ENCODE assay signal across 18 cellular contexts in genomic region chr16:50525716-50526115, GRCh38. TPM values are rescaled to one million over a fixed set of nuclear protein-coding genes. Genes with fewer than 3 reads are reported as not detected.
DNase-seq lines count a peak whose midpoint lies in the region; ATAC-seq and TF ChIP-seq lines count a peak whose summit lies in the region.
"Had no signal": no experiment of that assay in that cellular context is flagged by ENCODE, and none has a peak within 500 bp of the region (broad histone marks: within the 10 kb centered on the region; RNA-seq: fewer than 3 reads in every experiment).

No MANE protein-coding gene starts in this region.

- TF ChIP-seq POLR2A in IMR-90 (IDR thresholded peaks at IDR 0.05; ENCODE audit: low read depth, low read length) = no peak
- TF ChIP-seq POLR2A in esophagus muscularis mucosa (IDR thresholded peaks at IDR 0.05; ENCODE audit: low read depth) = no peak
- TF ChIP-seq POLR2A in stomach (IDR thresholded peaks at IDR 0.05) = no peak

- no peak overlapping the region for H4K91ac ChIP-seq in IMR-90 (ENCODE audit: insufficient read depth, low read depth, low read length)

- H3K9ac ChIP-seq in IMR-90 (ENCODE audit: low read depth, low read length) = no peak overlapping the region
- H3K9ac ChIP-seq: BLaER1 treated with 17β-estradiol and CSF1 and Interleukin-3, amounts not matched to agents 10 nM and 100 nM had no signal

- H3K18ac ChIP-seq in IMR-90 (ENCODE audit: low read depth, low read length) = no peak overlapping the region

- in situ Hi-C loops in IMR-90 (cut with MboI; ENCODE audit: low sequenced_read_pairs) = no loop called here

- no peaks in the 10 kb centered on the region for H3K79me1 ChIP-seq in IMR-90 (ENCODE audit: low read depth in 1 of 2, low read length in 2 of 2)

- no peak overlapping the region for H2AK5ac ChIP-seq in IMR-90 (ENCODE audit: low read depth, low read length)

- no peaks in the 10 kb centered on the region for H3K36me3 ChIP-seq in IMR-90 (ENCODE audit: control insufficient read depth, insufficient read depth, low read length)
- H3K36me3 ChIP-seq in esophagus muscularis mucosa = no peaks in the 10 kb centered on the region
- no peaks in the 10 kb centered on the region for H3K36me3 ChIP-seq in stomach
- H3K36me3 ChIP-seq: BE2C; BLaER1 treated with 17β-estradiol and CSF1 and Interleukin-3, amounts not matched to agents 10 nM and 100 nM had no signal

- H2BK120ac ChIP-seq in IMR-90 (ENCODE audit: low read depth, low read length) = no peak overlapping the region

- no TSS peak for BruUV-seq in IMR-90 (replicated peaks; lab: Mats Ljungman, UMichigan)

- no peaks in the 10 kb centered on the region for H3K27me3 ChIP-seq in IMR-90 (ENCODE audit: control insufficient read depth, insufficient read depth, low read length)
- H3K27me3 ChIP-seq in esophagus muscularis mucosa = peaks cover 0 to 5% (median 0%) of the 10 kb centered on the region in 4 donors
- peaks cover 0 to 14% (median 4%) of the 10 kb centered on the region in 3 donors for H3K27me3 ChIP-seq in stomach
- H3K27me3 ChIP-seq: BE2C; BLaER1 treated with 17β-estradiol and CSF1 and Interleukin-3, amounts not matched to agents 10 nM and 100 nM had no signal

- H2BK20ac ChIP-seq in IMR-90 (ENCODE audit: low read depth, low read length) = no peak overlapping the region

- CTCF ChIA-PET in IMR-90 (lab: Yijun Ruan, JAX) = no interaction called here

- H3K4me3 ChIP-seq in IMR-90 (ENCODE audit: insufficient read depth, low read depth, low read length) (no peak overlapping the region), esophagus muscularis mucosa (no peak overlapping the region), stomach (no peak overlapping the region)
- H3K4me3 ChIP-seq: BLaER1 treated with 17β-estradiol and CSF1 and Interleukin-3, amounts not matched to agents 10 nM and 100 nM had no signal

- no peak for TF ChIP-seq RAD21 in IMR-90 (IDR thresholded peaks at IDR 0.05; ENCODE audit: low read length)

- H4K20me1 ChIP-seq in IMR-90 (ENCODE audit: insufficient read depth, low read length) = no peaks in the 10 kb centered on the region
- H4K20me1 ChIP-seq: BLaER1 treated with 17β-estradiol and CSF1 and Interleukin-3, amounts not matched to agents 10 nM and 100 nM had no signal

- no peak overlapping the region for H3K56ac ChIP-seq in IMR-90 (ENCODE audit: extremely low read depth, insufficient read depth, low read length)

- no peak overlapping the region for H4K5ac ChIP-seq in IMR-90 (ENCODE audit: low read depth, low read length)

- H4K8ac ChIP-seq in IMR-90 (ENCODE audit: low read depth in 2 of 2, low read length in 2 of 2) = no peak overlapping the region

- H3K4me1 ChIP-seq in IMR-90 (ENCODE audit: control insufficient read depth, insufficient read depth, low read length) = no peaks in the 10 kb centered on the region
- H3K4me1 ChIP-seq in esophagus muscularis mucosa = no peaks in the 10 kb centered on the region
- H3K4me1 ChIP-seq in stomach = no peaks in the 10 kb centered on the region
- H3K4me1 ChIP-seq: BE2C; BLaER1 treated with 17β-estradiol and CSF1 and Interleukin-3, amounts not matched to agents 10 nM and 100 nM had no signal

- H2AK9ac ChIP-seq in IMR-90 (replicated peaks; ENCODE audit: low read depth, low read length, poor library complexity) = peak overlapping the region; percentile 70

- intact Hi-C loops in IMR-90 (cut with micrococcal nuclease) = no loop called here
- intact Hi-C loops in esophagus muscularis mucosa (cut with DNase I) = no loop called here
- intact Hi-C loops in stomach (cut with DNase I; ENCODE audit: low total_unique reads) = no loop called here
- intact Hi-C loops in left ventricle myocardium superior (cut with micrococcal nuclease) = no loop called here

- POLR2A ChIA-PET in IMR-90 (lab: Charles Lee; ENCODE audit: unreplicated experiment) = no interaction called here

- no peak overlapping the region for H3K4ac ChIP-seq in IMR-90 (ENCODE audit: low read depth, low read length)

- TF ChIP-seq EP300 in esophagus muscularis mucosa (IDR thresholded peaks at IDR 0.05) (no peak), stomach (IDR thresholded peaks at IDR 0.05) (no peak)

- H2AFZ ChIP-seq in IMR-90 (replicated peaks; ENCODE audit: low read length, poor library complexity) = no peak overlapping the region

- TF ChIP-seq CTCF in IMR-90 (conservative IDR thresholded peaks at IDR 0.05; ENCODE audit: low read depth, low read length) (no peak), esophagus muscularis mucosa (IDR thresholded peaks at IDR 0.05) (no peak), stomach (IDR thresholded peaks at IDR 0.05) (no peak)

- ATAC-seq in IMR-90 (ENCODE audit: low read depth) (no peak), left ventricle myocardium superior (no peak)
- ATAC-seq: HCT116 had no signal

- no CpG with 5 or more reads among the region's 6 CpGs for WGBS in IMR-90 (ENCODE audit: extremely low coverage in 2 of 2, insufficient read length in 1 of 2), 2 experiments
- WGBS in esophagus muscularis mucosa = 91% methylated on average over 6 of the region's 6 CpGs
- 84 to 95% (median 94%) methylated on average over 6 of the region's 6 CpGs for WGBS in stomach, 5 donors

- no peaks in the 10 kb centered on the region for H3K9me3 ChIP-seq in IMR-90 (ENCODE audit: control insufficient read depth, insufficient read depth, low read length)
- H3K9me3 ChIP-seq in esophagus muscularis mucosa = peaks cover 0 to 15% (median 7%) of the 10 kb centered on the region in 4 donors
- H3K9me3 ChIP-seq in stomach = peaks cover 0 to 16% (median 13%) of the 10 kb centered on the region in 4 donors
- H3K9me3 ChIP-seq: BE2C had no signal

- no peak overlapping the region for H3K23ac ChIP-seq in IMR-90 (ENCODE audit: low read depth, low read length)

- no peak overlapping the region for H2BK15ac ChIP-seq in IMR-90 (ENCODE audit: low read depth, low read length)

- H2BK5ac ChIP-seq in IMR-90 (ENCODE audit: low read depth, low read length, poor library complexity, severe bottlenecking) = no peak overlapping the region

- H3K4me2 ChIP-seq in IMR-90 (ENCODE audit: low read depth, low read length) = no peak overlapping the region
- H3K4me2 ChIP-seq: BLaER1 treated with 17β-estradiol and CSF1 and Interleukin-3, amounts not matched to agents 10 nM and 100 nM had no signal

- dilution Hi-C loops in IMR-90 (cut with HindIII; ENCODE audit: low sequenced_read_pairs, unreplicated experiment) = no loop called here

- H3K27ac ChIP-seq in IMR-90 (ENCODE audit: insufficient read depth, low read length) (no peak overlapping the region), esophagus muscularis mucosa (replicated peaks in 1 of 4) (no peak overlapping the region), stomach (no peak overlapping the region)
- H3K27ac ChIP-seq: 22Rv1; BLaER1 treated with 17β-estradiol and CSF1 and Interleukin-3, amounts not matched to agents 10 nM and 100 nM had no signal

- peak; percentile 15 for DNase-seq in activated CD8-positive, alpha-beta memory T cell treated with anti-CD3 and anti-CD28 coated beads for 24 hours
- no peak for DNase-seq in activated CD8-positive, alpha-beta memory T cell treated with anti-CD3 and anti-CD28 coated beads, Interleukin-2, amount 50 U/mL, for 4 hours
- DNase-seq in IMR-90 (no peak), esophagus muscularis mucosa (ENCODE audit: extremely low spot score) (peak; percentile 74), stomach (peak; percentile 1), left ventricle myocardium superior (no peak), DMS153 treated with DMSO at 0.1 percent for 48 hours (lab: John Stamatoyannopoulos, UW; ENCODE audit: unreplicated experiment) (no peak), SKM-1 treated with dmso at 0.1 percent for 144 hours (lab: John Stamatoyannopoulos, UW; ENCODE audit: unreplicated experiment) (no peak)
- DNase-seq: BE2C; Calu3; CD8-positive, alpha-beta memory T cell; DND-41; GOT3 had no signal

- H3K14ac ChIP-seq in IMR-90 (replicated peaks; ENCODE audit: low read depth, low read length) = no peak overlapping the region

- no peaks in the 10 kb centered on the region for H3K9me1 ChIP-seq in IMR-90 (ENCODE audit: insufficient read depth, low read length)

TF ChIP-seq in IMR-90, 13 proteins besides CTCF, POLR2A, EP300 and RAD21 (continues in another document):
- TF ChIP-seq CEBPB (IDR thresholded peaks at IDR 0.05; ENCODE audit: low read depth, low read length) = no peak
- no peak for TF ChIP-seq RFX5 (IDR thresholded peaks at IDR 0.05; ENCODE audit: low read depth, low read length)
- TF ChIP-seq ELK1 (IDR thresholded peaks at IDR 0.05; ENCODE audit: borderline replicate concordance, low read depth, low read length) = no peak
- TF ChIP-seq FOS (IDR thresholded peaks at IDR 0.05; ENCODE audit: low read depth, low read length) = no peak
- no peak for TF ChIP-seq USF2 (IDR thresholded peaks at IDR 0.05; ENCODE audit: low read depth, low read length)
- TF ChIP-seq MAZ (IDR thresholded peaks at IDR 0.05; ENCODE audit: borderline replicate concordance, low read depth, low read length) = no peak
- TF ChIP-seq NFE2L2 (IDR thresholded peaks at IDR 0.05; ENCODE audit: low read depth, low read length) = no peak
- no peak for TF ChIP-seq CHD1 (IDR thresholded peaks at IDR 0.05; ENCODE audit: low read depth, low read length)
- no peak for TF ChIP-seq MXI1 (IDR thresholded peaks at IDR 0.05; ENCODE audit: borderline replicate concordance, low read depth, low read length)

RNA-seq across cellular contexts. Expression of gene NKD1, which starts 22.5 kb away (rescaled TPM):
- total RNA-seq in IMR-90 (2012; rRNA removed) (under 0.01 TPM in 1 of 2 replicates, not detected in the other), esophagus muscularis mucosa (10 to 100 TPM; 37.1 to 87.8 (median 54.1) TPM), stomach (100 to 1,000 TPM in 1 of 5 donors, 1 to 10 TPM in 4; 1.2 to 284 (median 6.4) TPM), left ventricle myocardium superior (0.59 TPM)
- polyA plus RNA-seq in IMR-90 (2012; rRNA removed) (not detected in 2 replicates), stomach (1 to 10 TPM in 2 of 3 donors, under 1 TPM in 1; 0.44 to 2.0 (median 1.5) TPM)
- polyA plus RNA-seq in IMR-90 (2012; cell fraction: cytosol; rRNA removed) = 0.04 TPM in 1 of 2 replicates, not detected in the other
- under 0.01 TPM in 1 of 2 replicates, not detected in the other for polyA plus RNA-seq in IMR-90 (2012; cell fraction: nucleus; rRNA removed; ENCODE audit: low replicate concordance)
- polyA plus RNA-seq: AG04450, CD14-positive monocyte had no signal

Comparison
In these comparisons a context has a peak if more than half of its experiments do, and no peak if none do; other contexts are left out.
1. DNase-seq: peak in activated CD8-positive, alpha-beta memory T cell treated with anti-CD3 and anti-CD28 coated beads for 24 hours (single experiment), esophagus muscularis mucosa (single experiment) and stomach (single experiment); none in activated CD8-positive, alpha-beta memory T cell treated with anti-CD3 and anti-CD28 coated beads, Interleukin-2, amount 50 U/mL, for 4 hours (single experiment), IMR-90 (single experiment), left ventricle myocardium superior (single experiment), DMS153 treated with DMSO at 0.1 percent for 48 hours (single experiment) and SKM-1 treated with dmso at 0.1 percent for 144 hours (single experiment).